In the genomic region with DNA sequence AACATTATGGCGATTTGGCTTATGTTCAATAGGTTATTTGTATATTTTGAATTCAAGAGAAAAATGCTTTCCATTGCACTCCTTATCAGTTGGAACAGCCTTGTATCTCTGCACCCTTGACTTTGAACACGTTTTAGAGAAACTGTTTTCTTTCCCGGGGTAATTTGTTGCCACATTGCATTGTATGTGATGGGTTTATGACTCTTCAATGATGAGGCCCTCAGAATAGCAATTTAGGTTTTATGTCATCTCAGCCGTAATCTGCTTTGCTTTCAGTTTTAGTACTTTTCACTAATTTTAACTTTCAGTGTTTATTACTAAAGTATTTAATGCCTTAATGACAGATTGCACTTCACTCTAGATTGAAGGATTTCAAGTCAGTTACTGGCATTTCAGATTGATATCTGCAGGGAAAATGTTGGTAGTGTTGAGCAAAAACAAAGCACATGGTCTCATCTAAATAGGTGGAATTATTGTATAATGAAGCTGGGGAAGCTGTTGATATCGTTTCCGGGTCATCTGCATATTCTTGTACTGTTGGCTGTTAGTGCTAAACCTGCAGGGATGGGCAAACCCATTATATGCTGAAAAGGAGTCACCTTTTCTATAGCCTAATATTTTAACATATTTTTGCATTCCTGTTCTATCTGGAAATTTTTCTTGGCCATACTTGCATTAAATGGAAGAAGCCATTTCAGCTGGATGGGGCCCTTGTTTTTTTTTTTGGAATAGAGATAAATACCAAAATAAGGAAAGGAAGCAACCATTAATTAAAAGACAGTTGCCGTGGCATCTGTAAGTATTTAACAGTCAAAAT, we compare ENCODE assay signal across 8 cellular contexts. TPM values are rescaled to one million over a fixed set of nuclear protein-coding genes. Genes with fewer than 3 reads are reported as not detected.
A peak's percentile ranks its signal among the peaks of the same experiment; 100 is the strongest.
DNase-seq lines count a peak whose midpoint lies in the region; ATAC-seq, FAIRE-seq and TF ChIP-seq lines count a peak whose summit lies in the region.

No MANE protein-coding gene starts in this region.

- peaks cover 17% of the 10 kb centered on the region; the same call in 2 of the 3 replicates for H3K4me1 Mint-ChIP-seq in GM23338
- H3K4me1 Mint-ChIP-seq in WTC11, result peaks cover 32% of the 10 kb centered on the region
- H3K4me1 Mint-ChIP-seq in stimulated activated naive CD8-positive, alpha-beta T cell treated with anti-CD3 and anti-CD28 coated beads, Interleukin-15, amount 100 ng/mL, for 72 hours, result peaks cover 47% of the 10 kb centered on the region

- H3K36me3 Mint-ChIP-seq in GM23338 (ENCODE audit: low read depth), result no peaks in the 10 kb centered on the region
- H3K36me3 Mint-ChIP-seq in WTC11, result peaks cover 9% of the 10 kb centered on the region

- ATAC-seq in A549 (no peak), GM23338 (no peak), WTC11 (no peak), GM18520 (IDR thresholded peaks at IDR 0.05; ENCODE audit: unreplicated experiment) (no peak)
- ATAC-seq in stimulated activated naive CD8-positive, alpha-beta T cell treated with anti-CD3 and anti-CD28 coated beads, Interleukin-15, amount 100 ng/mL, for 72 hours, result no peak

- peaks cover 7% of the 10 kb centered on the region for H3K27me3 Mint-ChIP-seq in GM23338 (ENCODE audit: insufficient read depth, low read depth, poor library complexity)
- H3K27me3 Mint-ChIP-seq in WTC11 (ENCODE audit: low read depth), result no peaks in the 10 kb centered on the region
- H3K27me3 Mint-ChIP-seq in stimulated activated naive CD8-positive, alpha-beta T cell treated with anti-CD3 and anti-CD28 coated beads, Interleukin-15, amount 100 ng/mL, for 72 hours, result no peaks in the 10 kb centered on the region

- TF ChIP-seq CTCF in A549 (IDR thresholded peaks at IDR 0.05) (no peak), GM23338 (conservative IDR thresholded peaks at IDR 0.05; ENCODE audit: low read depth in 2 of 2) (no peak), WTC11 (IDR thresholded peaks at IDR 0.05) (no peak)

- H3K27me3 ChIP-seq in GM23338 (ENCODE audit: insufficient read depth) (no peaks in the 10 kb centered on the region), iPS DF 6.9 (ENCODE audit: control insufficient read depth, insufficient read depth, low read length) (no peaks in the 10 kb centered on the region)

- H4K20me1 ChIP-seq in GM23338 (replicated peaks; ENCODE audit: insufficient read depth), result peaks cover 49% of the 10 kb centered on the region

- no peak overlapping the region for H2AFZ ChIP-seq in GM23338

- POLR2A ChIA-PET in A549 (lab: Yijun Ruan, JAX), result interaction anchor here (0.5 kb wide), 1 partner anchor 365 kb away, joined by 6 read pairs; no protein-coding TSS in a partner anchor
- POLR2A ChIA-PET in WTC11 (lab: Charles Lee), result no interaction called here

- CTCF ChIA-PET in A549 (lab: Yijun Ruan, JAX) (interaction anchor here (0.5 kb wide), 2 partner anchors 66 to 128 kb away, joined by 3 read pairs; no protein-coding TSS in a partner anchor), WTC11 (lab: Charles Lee) (interaction anchor here (0.6 to 1.0 kb wide), 2 partner anchors 14 to 114 kb away, joined by 3 read pairs; a partner anchor contains a TSS)

- TF ChIP-seq POLR2A in A549 (IDR thresholded peaks at IDR 0.05; ENCODE audit: low read length), result no peak

- peak overlapping the region; percentile 95 for H3K4me2 ChIP-seq in A549
- peak overlapping the region; percentile 89 for H3K4me2 ChIP-seq in GM23338

- TF ChIP-seq RAD21 in A549 (conservative IDR thresholded peaks at IDR 0.05 in 1 of 2, IDR thresholded peaks at IDR 0.05 in 1 of 2), result no peak

- H3K9me3 Mint-ChIP-seq in GM23338 (peaks cover 3% of the 10 kb centered on the region; the same call in 1 of the 3 replicates), WTC11 (no peaks in the 10 kb centered on the region)
- H3K9me3 Mint-ChIP-seq in stimulated activated naive CD8-positive, alpha-beta T cell treated with anti-CD3 and anti-CD28 coated beads, Interleukin-15, amount 100 ng/mL, for 72 hours, result no peaks in the 10 kb centered on the region

- no peak for TF ChIP-seq EP300 in A549 (IDR thresholded peaks at IDR 0.05)

- DNase-seq in A549 (ENCODE audit: low read depth in 1 of 2, low spot score in 1 of 2) (no peak), GM23338 (ENCODE audit: low spot score) (no peak), WTC11 (ENCODE audit: low spot score) (no peak), iPS DF 6.9 (ENCODE audit: low read depth, low spot score) (no peak), RCC 7860 (ENCODE audit: low spot score) (no peak)
- DNase-seq in stimulated activated naive CD8-positive, alpha-beta T cell treated with anti-CD3 and anti-CD28 coated beads, Interleukin-15, amount 100 ng/mL, for 72 hours, result no peak
- DNase-seq in NK-92 treated with Interleukin-12 subunit alpha and Interleukin-12 subunit beta, amount 100 ng/mL, for 24 hours (lab: John Stamatoyannopoulos, UW), result no peak

- WGBS in A549 (ENCODE audit: missing lambda C conversion rate), result 9% methylated on average over 7 of the region's 7 CpGs
- WGBS in iPS DF 6.9 (ENCODE audit: insufficient coverage, insufficient read length), result no CpG with 5 or more reads among the region's 7 CpGs

- H3K4me3 Mint-ChIP-seq in GM23338 (peak overlapping the region; percentile 99), WTC11 (peak overlapping the region; percentile 96)
- H3K4me3 Mint-ChIP-seq in stimulated activated naive CD8-positive, alpha-beta T cell treated with anti-CD3 and anti-CD28 coated beads, Interleukin-15, amount 100 ng/mL, for 72 hours, result peak overlapping the region; percentile 91 to 94

- H3K4me3 ChIP-seq in A549 (peak overlapping the region; percentile 66), GM23338 (peak overlapping the region; percentile 68), iPS DF 6.9 (ENCODE audit: low read length) (peak overlapping the region; percentile 97; the same call in 1 of the 2 replicates)

- H3K27ac Mint-ChIP-seq in GM23338 (peak overlapping the region; percentile 2; the same call in 1 of the 2 replicates), WTC11 (peak overlapping the region; percentile 35)
- peak overlapping the region; percentile 99 to 100 for H3K27ac Mint-ChIP-seq in stimulated activated naive CD8-positive, alpha-beta T cell treated with anti-CD3 and anti-CD28 coated beads, Interleukin-15, amount 100 ng/mL, for 72 hours

- H3K79me2 ChIP-seq in GM23338 (replicated peaks; ENCODE audit: insufficient read depth), result peaks cover 70% of the 10 kb centered on the region

- H3F3A ChIP-seq in GM23338 (replicated peaks; ENCODE audit: low read depth), result 0 out of 2 replicates have a peak, but pooled peaks cover 6% of the 10 kb centered on the region

- H3K36me3 ChIP-seq in GM23338 (ENCODE audit: insufficient read depth) (no peaks in the 10 kb centered on the region), iPS DF 6.9 (ENCODE audit: control insufficient read depth, insufficient read depth, low read length) (no peaks in the 10 kb centered on the region)

- no peaks in the 10 kb centered on the region for H3K9me2 ChIP-seq in GM23338 (ENCODE audit: insufficient read depth)

- peaks cover 44% of the 10 kb centered on the region for H3K4me1 ChIP-seq in A549
- H3K4me1 ChIP-seq in GM23338 (ENCODE audit: insufficient read depth), result peaks cover 21% of the 10 kb centered on the region
- H3K4me1 ChIP-seq in iPS DF 6.9 (ENCODE audit: control insufficient read depth, insufficient read depth, low read length), result no peaks in the 10 kb centered on the region

- H3K9me3 ChIP-seq in A549 (no peaks in the 10 kb centered on the region), iPS DF 6.9 (ENCODE audit: control insufficient read depth, insufficient read depth, low read length) (no peaks in the 10 kb centered on the region)

- H3K27ac ChIP-seq in A549 (peak overlapping the region; percentile 14 to 85; a peak in 4 of 6 replicates), GM23338 (ENCODE audit: low read depth) (no peak overlapping the region), iPS DF 6.9 (ENCODE audit: low read length) (no peak overlapping the region)

- FAIRE-seq in A549 (lab: Jason Lieb, UNC) (no peak), RCC 7860 (lab: Jason Lieb, UNC) (no peak)

TF ChIP-seq in A549, 52 proteins besides CTCF, POLR2A, EP300 and RAD21 (continues in another document):
- TF ChIP-seq KDM5A (IDR thresholded peaks at IDR 0.05) (no peak), MAFK (IDR thresholded peaks at IDR 0.05; ENCODE audit: partially characterized antibody) (peak; percentile 26), JUN (IDR thresholded peaks at IDR 0.05) (no peak)

TF ChIP-seq in GM23338, 12 proteins besides CTCF, POLR2A, EP300 and RAD21:
- TF ChIP-seq NANOG (IDR thresholded peaks at IDR 0.05; ENCODE audit: borderline replicate concordance) (no peak), EZH2phosphoT487 (IDR thresholded peaks at IDR 0.05; ENCODE audit: unreplicated experiment) (no peak)
TF ChIP-seq in GM23338: peak in this region for 0.

RNA-seq across cellular contexts. Expression of a gene that starts 2.0 kb away (rescaled TPM):
- polyA plus RNA-seq in A549 (2011; rRNA removed) (117 and 209 TPM in 2 replicates), A549 (2017; fragmentation: RNase III; extraction: RNeasy Plus Mini Kit Qiagen cat#74134 plus additional on column Dnase treatment) (165 to 211 TPM (median 207 TPM) in 3 replicates), GM23338 (2016; fragmentation: Nextera tagmentation; extraction: Ambion mirVana) (369 and 501 TPM in 2 replicates)
- 49.5 and 58.7 TPM in 2 replicates for polyA plus RNA-seq in A549 (2012; cell fraction: cytosol; rRNA removed)
- polyA plus RNA-seq in A549 (2012; cell fraction: nucleus; rRNA removed), result 125 and 135 TPM in 2 replicates
- 15.6 and 16.2 TPM in 2 replicates for polyA minus RNA-seq in A549 (2011; rRNA and poly(A)+ RNA removed)
- 58.0 and 69.3 TPM in 2 replicates for total RNA-seq in GM23338 (2014; rRNA removed; shearing (Covaris generic))
- total RNA-seq in WTC11 (2021), result 182 to 190 TPM (median 186 TPM) in 3 replicates

RNA-seq across cellular contexts. Expression of a gene that starts 13.7 kb away (rescaled TPM):
- polyA plus RNA-seq in A549 (2011; rRNA removed), result 68.5 and 84.3 TPM in 2 replicates
- polyA plus RNA-seq in A549 (2012; cell fraction: cytosol; rRNA removed), result 31.1 and 36.1 TPM in 2 replicates
- polyA plus RNA-seq in A549 (2012; cell fraction: nucleus; rRNA removed), result 20.0 and 27.7 TPM in 2 replicates
- 44.2 to 55.2 TPM (median 50.1 TPM) in 3 replicates for polyA plus RNA-seq in A549 (2017; fragmentation: RNase III; extraction: RNeasy Plus Mini Kit Qiagen cat#74134 plus additional on column Dnase treatment)
- 31.0 and 37.0 TPM in 2 replicates for polyA minus RNA-seq in A549 (2011; rRNA and poly(A)+ RNA removed)
- total RNA-seq in GM23338 (2014; rRNA removed; shearing (Covaris generic)), result 35.5 and 42.1 TPM in 2 replicates
- polyA plus RNA-seq in GM23338 (2016; fragmentation: Nextera tagmentation; extraction: Ambion mirVana), result 19.0 and 19.8 TPM in 2 replicates
- 43.3 to 45.3 TPM (median 45.3 TPM) in 3 replicates for total RNA-seq in WTC11 (2021)

RNA-seq across cellular contexts. Expression of a gene that starts 45.9 kb away (rescaled TPM):
- polyA plus RNA-seq in A549 (2011; rRNA removed), result 0.18 and 0.22 TPM in 2 replicates
- not detected in 2 replicates for polyA plus RNA-seq in A549 (2012; cell fraction: cytosol; rRNA removed)
- not detected in 2 replicates for polyA plus RNA-seq in A549 (2012; cell fraction: nucleus; rRNA removed)
- polyA plus RNA-seq in A549 (2017; fragmentation: RNase III; extraction: RNeasy Plus Mini Kit Qiagen cat#74134 plus additional on column Dnase treatment), result 0.13 TPM in 1 of 3 replicates, not detected in the others
- polyA minus RNA-seq in A549 (2011; rRNA and poly(A)+ RNA removed), result 0.25 and 0.39 TPM in 2 replicates
- total RNA-seq in GM23338 (2014; rRNA removed; shearing (Covaris generic)), result not detected in 2 replicates
- not detected in 2 replicates for polyA plus RNA-seq in GM23338 (2016; fragmentation: Nextera tagmentation; extraction: Ambion mirVana)
- total RNA-seq in WTC11 (2021), result not detected in 3 replicates

Comparison
In these comparisons a context has a peak if more than half of its experiments do, and no peak if none do; other contexts are left out.
1. H3K27ac ChIP-seq: peak in A549 (2 of 2); none in GM23338 (single experiment) and iPS DF 6.9 (single experiment).
2. H3K27ac Mint-ChIP-seq: peak in every context shown above with its lines; median percentile 100 in stimulated activated naive CD8-positive, alpha-beta T cell treated with anti-CD3 and anti-CD28 coated beads, Interleukin-15, amount 100 ng/mL, for 72 hours; 35 in WTC11; 2 in GM23338.
3. Peak in every context shown above with its lines, with median percentiles within 50 percentile points of each other: H3K4me3 ChIP-seq and H3K4me3 Mint-ChIP-seq.